21 cellular contexts compared by ENCODE assay signal in genomic region chr3:11913316-11913715, GRCh38.
"Had no signal": no experiment of that assay in that cellular context is flagged by ENCODE, and none has a peak within 500 bp of the region (broad histone marks: within the 10 kb centered on the region; RNA-seq: fewer than 3 reads in every experiment).

No MANE protein-coding gene starts in this region.

- DNase-seq: cerebellar nuclear complex; dorsolateral prefrontal cortex; effector CD8-positive, alpha-beta T cell; foreskin keratinocyte; heart left ventricle; left colon; left ventricle myocardium inferior; lower lobe of right lung; mucosa of descending colon; naive B cell; sigmoid colon; stimulated activated CD4-positive, alpha-beta T cell treated with anti-CD3 and anti-CD28 coated beads, Interleukin-2, amount 100 ng/mL, for 24 hours; stimulated activated CD4-positive, alpha-beta T cell treated with anti-CD3 and anti-CD28 coated beads, Interleukin-4, amount 100 ng/mL, for 24 hours; stimulated activated naive CD4-positive, alpha-beta T cell treated with Interleukin-2 at 50 U/mL for 16 hours; uterus had no signal

- H3K4me1 Mint-ChIP-seq: mesothelial cell of epicardium, naive B cell, neural crest cell had no signal

- H3K9me3 Mint-ChIP-seq: memory B cell; mesothelial cell of epicardium; natural killer cell treated with Interleukin-12 subunit alpha and Interleukin-12 subunit beta and Interleukin-15 and Interleukin-18, amount 100 ng/mL, for 72 hours; neural crest cell; stimulated activated effector memory CD8-positive, alpha-beta T cell treated with anti-CD3 and anti-CD28 coated beads, Interleukin-12 subunit alpha, Interleukin-12 subunit beta, amount 100 ng/mL, for 72 hours had no signal

- H3K27ac Mint-ChIP-seq: memory B cell; mesothelial cell of epicardium; natural killer cell treated with Interleukin-12 subunit alpha and Interleukin-12 subunit beta and Interleukin-15 and Interleukin-18, amount 100 ng/mL, for 72 hours; progenitor cell of endocrine pancreas; stimulated activated effector memory CD8-positive, alpha-beta T cell treated with anti-CD3 and anti-CD28 coated beads, Interleukin-12 subunit alpha, Interleukin-12 subunit beta, amount 100 ng/mL, for 72 hours had no signal

- H3K4me3 Mint-ChIP-seq: memory B cell; mesothelial cell of epicardium; naive B cell; natural killer cell treated with Interleukin-12 subunit alpha and Interleukin-12 subunit beta and Interleukin-15 and Interleukin-18, amount 100 ng/mL, for 72 hours; neural crest cell; stimulated activated effector memory CD8-positive, alpha-beta T cell treated with anti-CD3 and anti-CD28 coated beads, Interleukin-12 subunit alpha, Interleukin-12 subunit beta, amount 100 ng/mL, for 72 hours had no signal

- H3K36me3 Mint-ChIP-seq: memory B cell; mesothelial cell of epicardium; naive B cell; natural killer cell treated with Interleukin-12 subunit alpha and Interleukin-12 subunit beta and Interleukin-15 and Interleukin-18, amount 100 ng/mL, for 72 hours; stimulated activated effector memory CD8-positive, alpha-beta T cell treated with anti-CD3 and anti-CD28 coated beads, Interleukin-12 subunit alpha, Interleukin-12 subunit beta, amount 100 ng/mL, for 72 hours had no signal
